In the genomic region with DNA sequence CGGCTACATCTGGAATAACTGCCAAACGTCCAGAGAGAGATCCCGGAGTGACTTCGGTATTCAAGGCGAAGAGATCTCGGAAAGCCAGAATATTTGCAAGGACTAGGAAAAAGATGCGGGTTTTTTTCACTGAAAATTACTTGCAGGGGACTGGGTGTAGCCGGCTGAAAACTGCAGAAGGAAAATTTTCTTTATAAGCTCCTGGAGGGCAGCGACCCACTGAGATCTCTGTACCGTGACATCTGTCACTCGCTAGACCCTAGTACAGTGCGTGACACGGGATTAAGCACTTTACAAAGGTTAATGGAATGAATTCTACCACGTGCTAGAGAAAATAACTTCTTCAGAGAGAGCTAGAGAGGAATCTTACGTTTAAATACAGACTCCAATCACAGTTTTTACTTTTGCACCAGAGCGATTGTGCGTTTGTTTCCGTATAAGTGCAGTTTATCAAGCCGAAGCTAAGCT, we compare ENCODE assay signal across 8 cellular contexts. TPM values are rescaled to one million over a fixed set of nuclear protein-coding genes. Genes with fewer than 3 reads are reported as not detected.
DNase-seq lines count a peak whose midpoint lies in the region; TF ChIP-seq lines count a peak whose summit lies in the region.

No MANE protein-coding gene starts in this region.

- H3K27ac ChIP-seq in SJCRH30 = no peak overlapping the region; the same call in 1 of the 2 replicates

- H3K27me3 ChIP-seq in GM06990 (replicated peaks; ENCODE audit: control insufficient read depth, insufficient read depth, low read length) (no peaks in the 10 kb centered on the region), SJCRH30 (no peaks in the 10 kb centered on the region)

- H3K9me3 ChIP-seq in SJCRH30 (replicated peaks) = no peaks in the 10 kb centered on the region

- TF ChIP-seq CTCF in GM06990 (IDR thresholded peaks at IDR 0.05; ENCODE audit: insufficient read depth, low read length, poor library complexity, severe bottlenecking) (no peak), fibroblast of pulmonary artery (IDR thresholded peaks at IDR 0.05; ENCODE audit: low read length, missing control alignments) (no peak), GM10248 (IDR thresholded peaks at IDR 0.05; ENCODE audit: control extremely low read depth, extremely low read depth, low read depth, missing control alignments) (no peak)

- no peaks in the 10 kb centered on the region for H3K36me3 ChIP-seq in GM06990 (ENCODE audit: control insufficient read depth, insufficient read depth, low read length)
- H3K36me3 ChIP-seq in SJCRH30 = no peaks in the 10 kb centered on the region

- POLR2A ChIA-PET in GM10248 (lab: Yijun Ruan, JAX) = interaction anchor here (0.8 kb wide), 1 partner anchor 9 kb away, joined by 3 read pairs; no protein-coding TSS in a partner anchor

- CTCF ChIA-PET in GM10248 (lab: Yijun Ruan, JAX) = interaction anchor here (0.7 to 1.8 kb wide), 3 partner anchors 14 to 206 kb away, joined by 3 to 7 read pairs (median 6); no protein-coding TSS in a partner anchor

- DNase-seq in GM06990 (ENCODE audit: extremely low read depth, insufficient read length) (no peak), SJCRH30 (no peak), fibroblast of pulmonary artery (ENCODE audit: low read depth) (peak; percentile 4), putamen (ENCODE audit: low spot score) (peak; percentile 2), SHP77 (lab: John Stamatoyannopoulos, UW) (no peak), NCI-H2196 (lab: John Stamatoyannopoulos, UW; ENCODE audit: unreplicated experiment) (no peak), GM10248 (ENCODE audit: extremely low spot score) (no peak), OCI-M2 (lab: John Stamatoyannopoulos, UW; ENCODE audit: unreplicated experiment) (no peak)

- H3K4me3 ChIP-seq in GM06990 (replicated peaks; ENCODE audit: low read depth, low read length) (peak overlapping the region; percentile 86), SJCRH30 (peak overlapping the region; percentile 83), fibroblast of pulmonary artery (replicated peaks; ENCODE audit: low read depth, low read length) (peak overlapping the region; percentile 63)

- H3K4me1 ChIP-seq in SJCRH30 = no peaks in the 10 kb centered on the region

RNA-seq across cellular contexts. Expression of gene LCORL, which starts 1.1 kb away (rescaled TPM):
- total RNA-seq in SJCRH30 (2014; rRNA removed; shearing (Covaris generic)) = 17.1 and 18.1 TPM in 2 replicates

Comparison
In these comparisons a context has a peak if more than half of its experiments do, and no peak if none do; other contexts are left out.
1. DNase-seq: peak in fibroblast of pulmonary artery (single experiment) and putamen (single experiment); none in GM06990 (single experiment), SJCRH30 (0 of 2), SHP77 (0 of 2), NCI-H2196 (single experiment), GM10248 (single experiment) and OCI-M2 (single experiment).
2. Peak in every context shown above with its lines, with median percentiles within 50 percentile points of each other: H3K4me3 ChIP-seq.